ENCODE assay signal across 9 cellular contexts in the genomic region with DNA sequence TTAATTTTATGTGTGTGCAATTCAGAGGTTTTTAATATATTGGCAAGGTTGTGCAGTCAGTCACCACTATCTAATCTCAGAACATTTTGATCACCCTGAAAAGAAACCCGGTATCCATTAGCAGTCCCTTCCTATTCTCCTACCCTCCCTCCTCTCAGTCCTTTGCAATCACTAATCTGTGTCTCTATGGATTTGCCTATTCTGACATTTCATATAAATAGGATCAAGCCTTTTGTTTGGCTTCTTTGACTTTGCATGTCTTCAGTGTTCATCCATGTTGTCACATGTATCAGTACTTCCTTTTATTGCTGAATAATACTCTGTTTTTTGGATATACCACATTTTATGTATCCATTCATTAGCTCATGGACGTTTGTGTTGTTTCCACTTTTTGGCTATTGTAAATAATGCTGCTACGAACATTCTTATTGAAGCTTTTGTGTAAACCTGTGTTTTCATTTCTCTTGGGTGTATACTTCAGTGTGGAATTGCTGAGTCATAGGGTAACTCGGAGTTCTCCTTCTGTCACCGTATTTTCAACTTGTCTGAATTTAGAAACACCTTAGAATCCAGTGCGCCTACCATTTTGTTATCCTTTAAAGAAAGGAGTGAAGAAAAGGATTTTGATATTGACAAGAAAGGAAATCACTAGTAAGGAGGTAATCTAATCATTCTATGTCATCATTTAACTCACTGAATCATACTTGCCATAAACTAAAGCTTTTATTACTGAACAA. TPM values are rescaled to one million over a fixed set of nuclear protein-coding genes. Genes with fewer than 3 reads are reported as not detected.
A peak's percentile ranks its signal among the peaks of the same experiment; 100 is the strongest.
DNase-seq lines count a peak whose midpoint lies in the region; ATAC-seq and TF ChIP-seq lines count a peak whose summit lies in the region.
"Had no signal": no experiment of that assay in that cellular context is flagged by ENCODE, and none has a peak within 500 bp of the region (broad histone marks: within the 10 kb centered on the region; RNA-seq: fewer than 3 reads in every experiment).

No MANE protein-coding gene starts in this region.

- POLR2A ChIA-PET in CD4-positive, alpha-beta T cell (lab: Charles Lee) = interaction anchor here (1.2 kb wide), 1 partner anchor 67 kb away, joined by 4 read pairs; the partner anchor contains the start of gene ZNF593
- POLR2A ChIA-PET in HCT116 (lab: Charles Lee) = no interaction called here

- no TSS peak for BruUV-seq in HCT116 (replicated peaks; lab: Mats Ljungman, UMichigan)

- RAD21 ChIA-PET in HCT116 (lab: Charles Lee; ENCODE audit: low non-redundant PET in 1 of 2, low total read pairs in 2 of 2, uncharacterized antibody in 2 of 2, unreplicated experiment in 2 of 2) = no interaction called here

- TF ChIP-seq CTCF in CD4-positive, alpha-beta T cell (IDR thresholded peaks at IDR 0.05) = no peak
- TF ChIP-seq CTCF in HCT116 (IDR thresholded peaks at IDR 0.05 in 2 of 3, conservative IDR thresholded peaks at IDR 0.05 in 1 of 3; ENCODE audit: borderline replicate concordance in 1 of 3, insufficient read depth in 1 of 3, low read depth in 2 of 3, low read length in 2 of 3) = no peak
- TF ChIP-seq CTCF in fibroblast of villous mesenchyme (IDR thresholded peaks at IDR 0.05; ENCODE audit: insufficient read depth, low read depth, low read length) = no peak

- intact Hi-C loops in CD4-positive, alpha-beta T cell (cut with DNase I, micrococcal nuclease) = loop anchor here in 1 of 2 experiments (5.0 kb wide), 1 partner anchor 40 kb away; no protein-coding TSS in a partner anchor
- intact Hi-C loops in HCT116 (cut with micrococcal nuclease) = no loop called here

- peaks cover 21% of the 10 kb centered on the region for H3K36me3 Mint-ChIP-seq in CD4-positive, alpha-beta T cell (ENCODE audit: low read depth)
- peaks cover 27% of the 10 kb centered on the region for H3K36me3 Mint-ChIP-seq in T-helper 2 cell treated with Interferon-gamma antibody and Interleukin-4, amounts not matched to agents 5 μg/mL and 100 μg/mL, for 36 hours (ENCODE audit: low read depth)

- H3K9me2 ChIP-seq in HCT116 (ENCODE audit: insufficient read depth) = no peaks in the 10 kb centered on the region

- H3K79me2 ChIP-seq in HCT116 (ENCODE audit: insufficient read depth, low read length) = peaks cover 82% of the 10 kb centered on the region

- no peak for ATAC-seq in CD4-positive, alpha-beta T cell (ENCODE audit: poor library complexity)
- ATAC-seq in HCT116 = no peak
- ATAC-seq in GM21717 (IDR thresholded peaks at IDR 0.05; ENCODE audit: unreplicated experiment) = no peak

- no peaks in the 10 kb centered on the region for H3K9me3 ChIP-seq in CD4-positive, alpha-beta T cell (ENCODE audit: control insufficient read depth, low read length)
- H3K9me3 ChIP-seq in HCT116 (ENCODE audit: control insufficient read depth in 1 of 2, insufficient read depth in 1 of 2, low read depth in 1 of 2, low read length in 2 of 2) = no peaks in the 10 kb centered on the region

- no peak for TF ChIP-seq POLR2A in HCT116 (IDR thresholded peaks at IDR 0.05; ENCODE audit: borderline replicate concordance, extremely low read depth, insufficient read depth, insufficient read length)

- no peak overlapping the region for H2AFZ ChIP-seq in HCT116 (ENCODE audit: low read depth, low read length, poor library complexity, severe bottlenecking)

- CTCF ChIA-PET in CD4-positive, alpha-beta T cell (lab: Charles Lee) = interaction anchor here (0.6 kb wide), 1 partner anchor 36 kb away, joined by 4 read pairs; no protein-coding TSS in a partner anchor
- CTCF ChIA-PET in HCT116 (lab: Charles Lee) = interaction anchor here (0.9 kb wide), 1 partner anchor 68 kb away, joined by 4 read pairs; the partner anchor contains the start of gene ZNF593

- peak overlapping the region; percentile 35 for H3K9ac ChIP-seq in HCT116 (ENCODE audit: low read length)

- H3K4me3 ChIP-seq in HCT116 (replicated peaks in 1 of 2; ENCODE audit: low read depth in 1 of 2, low read length in 2 of 2) (peak overlapping the region in 1 of 2 experiments; percentile 16; a peak in 1 of 4 replicates), fibroblast of villous mesenchyme (ENCODE audit: low read depth, low read length) (no peak overlapping the region)

- H3K27me3 ChIP-seq in CD4-positive, alpha-beta T cell (ENCODE audit: control insufficient read depth, insufficient read depth, low read length) = no peaks in the 10 kb centered on the region
- no peaks in the 10 kb centered on the region for H3K27me3 ChIP-seq in HCT116 (ENCODE audit: insufficient read depth, low read length)

- no peak for DNase-seq in CD4-positive, alpha-beta T cell
- DNase-seq in HCT116 (ENCODE audit: low read depth, low spot score) (no peak), fibroblast of villous mesenchyme (ENCODE audit: low read depth) (peak; percentile 62), C1 segment of cervical spinal cord (lab: John Stamatoyannopoulos, UW) (no peak), amygdala (lab: John Stamatoyannopoulos, UW) (no peak), amniotic stem cell (lab: John Stamatoyannopoulos, UW) (no peak)
- DNase-seq in T-helper 2 cell treated with Interferon-gamma antibody and Interleukin-4, amounts not matched to agents 5 μg/mL and 100 μg/mL, for 36 hours (ENCODE audit: low spot score) = no peak
- DNase-seq: NCI-H2029 treated with DMSO at 0.1 percent for 48 hours had no signal

- H3K9me3 Mint-ChIP-seq in CD4-positive, alpha-beta T cell = no peaks in the 10 kb centered on the region
- H3K9me3 Mint-ChIP-seq in T-helper 2 cell treated with Interferon-gamma antibody and Interleukin-4, amounts not matched to agents 5 μg/mL and 100 μg/mL, for 36 hours = no peaks in the 10 kb centered on the region

- no peak for TF ChIP-seq RAD21 in HCT116 (IDR thresholded peaks at IDR 0.05; ENCODE audit: low read depth)

- no peaks in the 10 kb centered on the region for H4K20me1 ChIP-seq in HCT116 (ENCODE audit: insufficient read depth)

- no peaks in the 10 kb centered on the region for H3K27me3 Mint-ChIP-seq in CD4-positive, alpha-beta T cell
- peaks cover 2% of the 10 kb centered on the region for H3K27me3 Mint-ChIP-seq in T-helper 2 cell treated with Interferon-gamma antibody and Interleukin-4, amounts not matched to agents 5 μg/mL and 100 μg/mL, for 36 hours (ENCODE audit: low read depth)

- H3K4me3 Mint-ChIP-seq in CD4-positive, alpha-beta T cell = peak overlapping the region; percentile 55
- H3K4me3 Mint-ChIP-seq in T-helper 2 cell treated with Interferon-gamma antibody and Interleukin-4, amounts not matched to agents 5 μg/mL and 100 μg/mL, for 36 hours = peak overlapping the region; percentile 54

- no peak overlapping the region for H3K27ac ChIP-seq in CD4-positive, alpha-beta T cell (ENCODE audit: low read depth, low read length)
- peak overlapping the region; percentile 32; the same call in 1 of the 2 replicates for H3K27ac ChIP-seq in HCT116 (ENCODE audit: low read depth, low read length)

- peak overlapping the region; percentile 86 for H3K4me2 ChIP-seq in HCT116 (ENCODE audit: low read length)

- peaks cover 39% of the 10 kb centered on the region for H3K4me1 Mint-ChIP-seq in CD4-positive, alpha-beta T cell (ENCODE audit: low read depth)
- H3K4me1 Mint-ChIP-seq in T-helper 2 cell treated with Interferon-gamma antibody and Interleukin-4, amounts not matched to agents 5 μg/mL and 100 μg/mL, for 36 hours (ENCODE audit: low read depth) = peaks cover 36% of the 10 kb centered on the region

- peaks cover 21 to 38% of the 10 kb centered on the region in 2 experiments for H3K4me1 ChIP-seq in HCT116 (ENCODE audit: control insufficient read depth in 1 of 2, insufficient read depth in 2 of 2, low read length in 2 of 2)

- H3K27ac Mint-ChIP-seq in CD4-positive, alpha-beta T cell = peak overlapping the region; percentile 58
- peak overlapping the region; percentile 7 for H3K27ac Mint-ChIP-seq in T-helper 2 cell treated with Interferon-gamma antibody and Interleukin-4, amounts not matched to agents 5 μg/mL and 100 μg/mL, for 36 hours

- H3K36me3 ChIP-seq in HCT116 (ENCODE audit: control insufficient read depth in 1 of 2, insufficient read depth in 2 of 2, low read length in 2 of 2) = peaks cover 6% of the 10 kb centered on the region in 2 experiments; a peak in 2 of 4 replicates

TF ChIP-seq in HCT116, 20 proteins besides CTCF, POLR2A, EP300 and RAD21:
- peak; percentile 61; the same call in 1 of the 2 replicates for TF ChIP-seq FOSL1 (IDR thresholded peaks at IDR 0.05; ENCODE audit: low read depth)
- peak; percentile 48 for TF ChIP-seq JUND (IDR thresholded peaks at IDR 0.05)
- TF ChIP-seq CEBPB (IDR thresholded peaks at IDR 0.05; ENCODE audit: low read depth) = no peak

RNA-seq across cellular contexts. Expression of gene CEP85, which starts 3.4 kb away (rescaled TPM):
- 1 to 10 TPM; 7.6 to 8.4 TPM for total RNA-seq in CD4-positive, alpha-beta T cell
- total RNA-seq in HCT116 (2021; ENCODE audit: unreplicated experiment) = 37.2 TPM
- polyA plus RNA-seq in HCT116 (2012) = 25.4 and 30.4 TPM in 2 replicates
- 9.3 and 13.0 TPM in 2 replicates for total RNA-seq in fibroblast of villous mesenchyme

RNA-seq across cellular contexts. Expression of gene SH3BGRL3, which starts 42.5 kb away (rescaled TPM):
- 100 to 1,000 TPM; 178 to 193 TPM for total RNA-seq in CD4-positive, alpha-beta T cell
- total RNA-seq in HCT116 (2021; ENCODE audit: unreplicated experiment) = 112 TPM
- 159 and 169 TPM in 2 replicates for polyA plus RNA-seq in HCT116 (2012)
- 18.1 and 26.4 TPM in 2 replicates for total RNA-seq in fibroblast of villous mesenchyme

RNA-seq across cellular contexts. Expression of gene CATSPER4, which starts 47.0 kb away (rescaled TPM):
- total RNA-seq in CD4-positive, alpha-beta T cell = not detected
- not detected for total RNA-seq in HCT116 (2021; ENCODE audit: unreplicated experiment)
- polyA plus RNA-seq in HCT116 (2012) = 0.07 TPM in 1 of 2 replicates, not detected in the other
- not detected in 2 replicates for total RNA-seq in fibroblast of villous mesenchyme
